ENCODE assay signal across 8 cellular contexts in the genomic region with DNA sequence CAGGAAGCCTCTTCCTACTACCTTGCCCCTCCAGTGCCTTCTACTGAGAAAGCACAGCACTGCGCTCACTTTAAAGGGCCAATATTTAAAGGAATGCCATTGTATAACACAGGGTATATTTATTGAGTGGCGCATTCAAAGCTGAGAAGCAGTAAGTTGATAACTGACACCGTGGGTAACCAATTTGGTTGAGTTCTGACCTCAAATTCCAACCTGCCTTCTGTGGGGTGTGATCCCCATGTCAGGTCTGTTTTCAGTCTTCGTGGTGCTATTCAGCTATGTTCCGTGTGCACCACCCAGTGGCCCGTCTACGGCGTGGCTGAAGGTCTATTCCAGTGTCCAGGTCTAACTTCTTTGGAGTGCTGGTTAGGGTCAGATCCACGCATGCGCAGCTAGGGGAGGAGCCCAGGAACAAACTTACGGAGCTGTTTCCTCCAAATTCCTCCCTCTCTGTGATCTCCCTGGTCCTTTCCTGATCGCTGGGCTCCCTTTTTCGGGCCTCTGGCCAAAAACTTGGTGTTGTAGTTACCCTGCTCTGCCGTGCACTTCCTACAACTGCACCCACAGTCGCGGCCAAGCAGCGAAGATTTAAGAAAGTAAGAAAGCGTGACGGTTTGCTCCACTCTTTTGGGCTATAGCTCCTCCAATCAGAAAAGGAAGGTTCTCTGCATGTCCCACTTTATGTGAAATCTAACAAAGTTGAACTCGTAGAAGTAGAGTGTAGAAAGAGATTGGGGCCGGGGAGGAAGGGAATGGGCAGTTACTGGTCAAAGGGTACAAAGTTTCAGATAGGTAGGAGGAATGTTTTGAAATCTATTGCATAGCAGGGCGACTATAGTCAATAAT. TPM values are rescaled to one million over a fixed set of nuclear protein-coding genes. Genes with fewer than 3 reads are reported as not detected.
DNase-seq lines count a peak whose midpoint lies in the region; ATAC-seq and TF ChIP-seq lines count a peak whose summit lies in the region.

No MANE protein-coding gene starts in this region.

- H3K4me1 Mint-ChIP-seq in neural progenitor cell, result peaks cover 2% of the 10 kb centered on the region

- H2AFZ ChIP-seq in OCI-LY1 (ENCODE audit: low read length) (peak overlapping the region; percentile 99), neural progenitor cell (replicated peaks) (peak overlapping the region; percentile 96)

- peak; percentile 94 for ATAC-seq in HG03280 (IDR thresholded peaks at IDR 0.05; ENCODE audit: unreplicated experiment)

- H3K4me1 ChIP-seq in OCI-LY1 (ENCODE audit: insufficient read depth, low read length, severe bottlenecking), result peaks cover 8% of the 10 kb centered on the region
- H3K4me1 ChIP-seq in neural progenitor cell, result peaks cover 5% of the 10 kb centered on the region

- H3K79me2 ChIP-seq in OCI-LY1 (ENCODE audit: insufficient read depth, low read length) (no peaks in the 10 kb centered on the region), neural progenitor cell (ENCODE audit: low read depth) (no peaks in the 10 kb centered on the region)

- H3F3A ChIP-seq in OCI-LY1 (ENCODE audit: insufficient read depth, low read length) (no peaks in the 10 kb centered on the region), neural progenitor cell (ENCODE audit: low read depth) (no peaks in the 10 kb centered on the region)

- H3K27me3 Mint-ChIP-seq in neural progenitor cell (ENCODE audit: insufficient read depth, low read depth), result no peaks in the 10 kb centered on the region

- H3K4me3 Mint-ChIP-seq in neural progenitor cell, result peak overlapping the region; percentile 67

- peaks cover 6% of the 10 kb centered on the region for H3K9me3 Mint-ChIP-seq in neural progenitor cell

- no peaks in the 10 kb centered on the region for H3K36me3 Mint-ChIP-seq in neural progenitor cell

- H3K4me2 ChIP-seq in OCI-LY1 (ENCODE audit: low read length) (peak overlapping the region; percentile 89), neural progenitor cell (peak overlapping the region; percentile 65)

- H3K27me3 ChIP-seq in OCI-LY1 (ENCODE audit: insufficient read depth, low read length), result no peaks in the 10 kb centered on the region
- no peaks in the 10 kb centered on the region for H3K27me3 ChIP-seq in neural progenitor cell

- peak; percentile 43 for TF ChIP-seq POLR2A in GM19099 (IDR thresholded peaks at IDR 0.05; ENCODE audit: extremely low read depth, insufficient read length, low read depth)

- H3K27ac ChIP-seq in OCI-LY1 (ENCODE audit: low read depth, low read length, poor library complexity, severe bottlenecking), result no peak overlapping the region
- H3K27ac ChIP-seq in neural progenitor cell, result no peak overlapping the region

- DNase-seq in AG10803 (ENCODE audit: low read depth) (peak; percentile 91), fibroblast of mammary gland (ENCODE audit: low read depth) (peak; percentile 90), neural progenitor cell (ENCODE audit: low spot score) (peak; percentile 84), superior temporal gyrus (ENCODE audit: extremely low spot score) (peak; percentile 24)
- peak; percentile 75 for DNase-seq in activated T-cell treated with anti-CD3 and anti-CD28 coated beads, Interleukin-2, amount 50 U/mL, for 1 hour

- H3K4me3 ChIP-seq in AG10803 (ENCODE audit: low read length) (peak overlapping the region; percentile 58), OCI-LY1 (ENCODE audit: low read depth, low read length, poor library complexity, severe bottlenecking) (peak overlapping the region; percentile 56), fibroblast of mammary gland (ENCODE audit: control insufficient read depth, low read depth, low read length) (peak overlapping the region; percentile 62), neural progenitor cell (peak overlapping the region; percentile 37)

- no peaks in the 10 kb centered on the region for H3K9me2 ChIP-seq in OCI-LY1 (ENCODE audit: low read depth, low read length)

- H3K9me3 ChIP-seq in OCI-LY1 (ENCODE audit: low read length) (peaks cover 4% of the 10 kb centered on the region; the same call in 1 of the 2 replicates), neural progenitor cell (ENCODE audit: low read depth) (no peaks in the 10 kb centered on the region)

- H4K20me1 ChIP-seq in OCI-LY1 (ENCODE audit: insufficient read depth, low read length), result no peaks in the 10 kb centered on the region
- no peaks in the 10 kb centered on the region for H4K20me1 ChIP-seq in neural progenitor cell (ENCODE audit: low read depth)

- TF ChIP-seq CTCF in AG10803 (conservative IDR thresholded peaks at IDR 0.05; ENCODE audit: low read length), result peak; percentile 79
- TF ChIP-seq CTCF in OCI-LY1 (IDR thresholded peaks at IDR 0.05; ENCODE audit: low read length), result peak; percentile 75
- TF ChIP-seq CTCF in fibroblast of mammary gland (conservative IDR thresholded peaks at IDR 0.05; ENCODE audit: control insufficient read depth, insufficient read depth, low read depth, low read length), result peak; percentile 83
- TF ChIP-seq CTCF in neural progenitor cell (IDR thresholded peaks at IDR 0.05), result peak; percentile 55

- no peaks in the 10 kb centered on the region for H3K36me3 ChIP-seq in OCI-LY1 (ENCODE audit: insufficient read depth, low read length)
- H3K36me3 ChIP-seq in neural progenitor cell, result no peaks in the 10 kb centered on the region

- H3K9ac ChIP-seq in OCI-LY1 (ENCODE audit: low read length) (peak overlapping the region; percentile 53; the same call in 1 of the 2 replicates), neural progenitor cell (no peak overlapping the region)

- H3K27ac Mint-ChIP-seq in neural progenitor cell, result peak overlapping the region; percentile 21

RNA-seq across cellular contexts. Expression of a gene that starts 7.7 kb away (rescaled TPM):
- not detected in 2 replicates for total RNA-seq in neural progenitor cell (ENCODE audit: low replicate concordance)

RNA-seq across cellular contexts. Expression of a gene that starts 53.9 kb away (rescaled TPM):
- not detected in 2 replicates for total RNA-seq in neural progenitor cell (ENCODE audit: low replicate concordance)

Comparison
In these comparisons a context has a peak if more than half of its experiments do, and no peak if none do; other contexts are left out.
1. DNase-seq: peak in every context shown above with its lines; median percentile 91 in AG10803; 90 in fibroblast of mammary gland; 84 in neural progenitor cell; 75 in activated T-cell treated with anti-CD3 and anti-CD28 coated beads, Interleukin-2, amount 50 U/mL, for 1 hour; 24 in superior temporal gyrus.